ENCODE assay signal across 23 cellular contexts in genomic region chr20:59606566-59606965, GRCh38. TPM values are rescaled to one million over a fixed set of nuclear protein-coding genes. Genes with fewer than 3 reads are reported as not detected.
DNase-seq lines count a peak whose midpoint lies in the region; ATAC-seq lines count a peak whose summit lies in the region.
"Had no signal": no experiment of that assay in that cellular context is flagged by ENCODE, and none has a peak within 500 bp of the region (broad histone marks: within the 10 kb centered on the region; RNA-seq: fewer than 3 reads in every experiment).

No MANE protein-coding gene starts in this region.

- intact Hi-C loops in right cardiac atrium (cut with DNase I): no loop called here

- peak overlapping the region in 4 of 11 experiments; percentile 19 to 53 (median 42); a peak in 2 of 22 replicates for H3K27ac ChIP-seq in BLaER1 treated with 17β-estradiol and CSF1 and Interleukin-3, amounts not matched to agents 10 nM and 100 nM
- H3K27ac ChIP-seq in cingulate gyrus (ENCODE audit: low read depth, low read length) (peak overlapping the region; percentile 91), temporal lobe (ENCODE audit: low read depth, low read length) (peak overlapping the region; percentile 91), right cardiac atrium (ENCODE audit: low read length) (no peak overlapping the region)
- H3K27ac ChIP-seq: GM23248, HL-60, RWPE1 had no signal

- H3K4me2 ChIP-seq in BLaER1 treated with 17β-estradiol and CSF1 and Interleukin-3, amounts not matched to agents 10 nM and 100 nM: peak overlapping the region in 10 of 11 experiments; percentile 12 to 99 (median 94); a peak in 17 of 22 replicates
- H3K4me2 ChIP-seq: SK-N-SH had no signal

- peaks cover 0 to 91% (median 0%) of the 10 kb centered on the region in 11 experiments; a peak in 9 of 22 replicates for H4K20me1 ChIP-seq in BLaER1 treated with 17β-estradiol and CSF1 and Interleukin-3, amounts not matched to agents 10 nM and 100 nM

- H3K9me3 ChIP-seq in BLaER1 treated with 17β-estradiol and CSF1 and Interleukin-3, amounts not matched to agents 10 nM and 100 nM (replicated peaks in 1 of 11): no peaks in the 10 kb centered on the region
- H3K9me3 ChIP-seq in right cardiac atrium (ENCODE audit: control insufficient read depth, low read length): no peaks in the 10 kb centered on the region
- H3K9me3 ChIP-seq: SK-N-SH had no signal

- 80% methylated on average over 4 of the region's 4 CpGs for WGBS in right cardiac atrium

- peak overlapping the region in 3 of 11 experiments; percentile 18 to 38 (median 22); a peak in 3 of 22 replicates for H3K9ac ChIP-seq in BLaER1 treated with 17β-estradiol and CSF1 and Interleukin-3, amounts not matched to agents 10 nM and 100 nM
- H3K9ac ChIP-seq: GM23248, SK-N-SH had no signal

- peaks cover 28 to 94% (median 90%) of the 10 kb centered on the region in 10 experiments for H3K4me1 ChIP-seq in BLaER1 treated with 17β-estradiol and CSF1 and Interleukin-3, amounts not matched to agents 10 nM and 100 nM
- no peaks in the 10 kb centered on the region for H3K4me1 ChIP-seq in right cardiac atrium (ENCODE audit: control insufficient read depth, insufficient read depth, low read length)

- DNase-seq in midbrain (lab: John Stamatoyannopoulos, UW) (peak; percentile 37), right cardiac atrium (no peak), NOMO-1 treated with DMSO at 0.1 percent for 48 hours (lab: John Stamatoyannopoulos, UW; ENCODE audit: unreplicated experiment) (no peak)
- DNase-seq: AML-193, GM23248, H9, NCI-H1092, NCI-H1436, NCI-H187 treated with DMSO at 0.1 percent for 48 hours, NCI-H2107, NCI-H226, SIG-M5 had no signal

- no peak overlapping the region for H3K4me3 ChIP-seq in BLaER1 treated with 17β-estradiol and CSF1 and Interleukin-3, amounts not matched to agents 10 nM and 100 nM
- no peak overlapping the region for H3K4me3 ChIP-seq in right cardiac atrium (ENCODE audit: low read length)
- H3K4me3 ChIP-seq: GM23248, K562 had no signal

- H3K27me3 ChIP-seq in BLaER1 treated with 17β-estradiol and CSF1 and Interleukin-3, amounts not matched to agents 10 nM and 100 nM: peaks cover 0 to 52% (median 0%) of the 10 kb centered on the region in 11 experiments; a peak in 4 of 22 replicates
- H3K27me3 ChIP-seq in right cardiac atrium (ENCODE audit: control insufficient read depth, insufficient read depth): peaks cover 2% of the 10 kb centered on the region

- H3K36me3 ChIP-seq in BLaER1 treated with 17β-estradiol and CSF1 and Interleukin-3, amounts not matched to agents 10 nM and 100 nM: peaks cover 0 to 60% (median 7%) of the 10 kb centered on the region in 11 experiments; a peak in 10 of 22 replicates

- ATAC-seq in right cardiac atrium: no peak
- no peak for ATAC-seq in GM21825 (IDR thresholded peaks at IDR 0.05; ENCODE audit: unreplicated experiment)
- ATAC-seq: HepG2, K562 had no signal

RNA-seq across cellular contexts. Expression of gene PHACTR3, which starts 2.2 kb away (rescaled TPM):
- total RNA-seq in temporal lobe (31.0 TPM), right cardiac atrium (1 to 10 TPM; 2.8 to 8.4 (median 4.2) TPM)
- 14.5 TPM for polyA plus RNA-seq in right cardiac atrium
- total RNA-seq: A172, GM23248, H9, HepG2, K562 had no signal
- polyA plus RNA-seq: AG04450, GM23248, HepG2, K562 had no signal
